9 cellular contexts compared by ENCODE assay signal in the genomic region with DNA sequence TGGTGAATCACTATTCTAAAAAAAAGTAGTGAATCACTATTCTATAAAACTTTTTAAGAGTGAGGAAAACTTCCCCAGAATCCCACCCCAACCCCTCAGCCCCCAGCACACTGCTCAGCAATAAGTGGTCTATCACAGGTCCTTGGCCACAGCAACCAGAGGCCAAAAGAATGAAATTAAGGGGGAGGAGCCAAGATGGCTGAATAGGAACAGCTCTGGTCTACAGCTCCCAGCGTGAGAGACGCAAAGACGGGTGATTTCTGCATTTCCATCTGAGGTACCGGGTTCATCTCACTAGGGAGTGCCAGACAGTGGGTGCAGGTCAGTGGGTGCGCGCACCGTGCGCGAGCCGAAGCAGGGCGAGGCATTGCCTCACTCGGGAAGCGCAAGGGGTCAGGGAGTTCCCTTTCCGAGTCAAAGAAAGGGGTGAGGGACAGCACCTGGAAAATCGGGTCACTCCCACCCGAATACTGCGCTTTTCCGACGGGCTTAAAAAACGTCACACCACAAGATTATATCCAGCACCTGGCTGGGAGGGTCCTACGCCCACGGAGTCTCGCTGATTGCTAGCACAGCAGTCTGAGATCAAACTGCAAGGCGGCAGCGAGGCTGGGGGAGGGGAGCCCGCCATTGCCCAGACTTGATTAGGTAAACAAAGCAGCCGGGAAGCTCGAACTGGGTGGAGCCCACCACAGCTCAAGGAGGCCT. TPM values are rescaled to one million over a fixed set of nuclear protein-coding genes. Genes with fewer than 3 reads are reported as not detected.
"Had no signal": no experiment of that assay in that cellular context is flagged by ENCODE, and none has a peak within 500 bp of the region (broad histone marks: within the 10 kb centered on the region; RNA-seq: fewer than 3 reads in every experiment).

No MANE protein-coding gene starts in this region.

RNA-seq across cellular contexts. Expression of a gene that starts 46.2 kb away (rescaled TPM):
- total RNA-seq: activated CD4-positive, alpha-beta memory T cell treated with anti-CD3 and anti-CD28 coated beads, Interleukin-2, amount 10 ng/mL, durations not matched to agents 7 days and 5 days; activated CD4-positive, alpha-beta T cell treated with anti-CD3 and anti-CD28 coated beads, Interleukin-2, amount 10 ng/mL, durations not matched to agents 7 days and 5 days; activated naive CD8-positive, alpha-beta T cell treated with anti-CD3 and anti-CD28 coated beads, Interleukin-2, amount 10 ng/mL, durations not matched to agents 7 days and 5 days; endothelial cell of umbilical vein; left ventricle myocardium superior; lung microvascular endothelial cell; renal cortical epithelial cell; skeletal muscle tissue had no signal
- polyA plus RNA-seq: endothelial cell of umbilical vein, keratinocyte had no signal
